ENCODE assay signal across 1 cellular context in genomic region chr6:75601608-75602163, GRCh38.
TF ChIP-seq lines count a peak whose summit lies in the region.

Gene SENP6, plus strand, starts transcription at chr6:75601880. Its CDS starts 645 bp downstream, at chr6:75602525.

TF ChIP-seq in HepG2, 621 proteins besides CTCF, POLR2A, EP300 and RAD21 (continued from another document):
- TF ChIP-seq MNT (IDR thresholded peaks at IDR 0.05) (peak; percentile 27; the same call in 1 of the 2 replicates), ZNF784 (CRISPR knock-in tag; IDR thresholded peaks at IDR 0.05; ENCODE audit: borderline replicate concordance) (no peak), NCOA2 (CRISPR knock-in tag; IDR thresholded peaks at IDR 0.05) (no peak), ADNP (CRISPR knock-in tag; IDR thresholded peaks at IDR 0.05) (no peak), GATA4 (IDR thresholded peaks at IDR 0.05; ENCODE audit: borderline replicate concordance, low read depth) (peak; percentile 24; the same call in 1 of the 2 replicates), ZNF773 (CRISPR knock-in tag; IDR thresholded peaks at IDR 0.05; ENCODE audit: borderline replicate concordance) (peak; percentile 62; the same call in 1 of the 2 replicates), ZNF746 (CRISPR knock-in tag; IDR thresholded peaks at IDR 0.05) (no peak), ZSCAN12 (CRISPR knock-in tag; IDR thresholded peaks at IDR 0.05) (no peak), RNF219 (CRISPR knock-in tag; IDR thresholded peaks at IDR 0.05) (0 out of 2 replicates have a peak, but pooled peaks have one; percentile 71), KDM2A (CRISPR knock-in tag; IDR thresholded peaks at IDR 0.05; ENCODE audit: borderline replicate concordance, low read depth) (peak; percentile 93; the same call in 1 of the 2 replicates), ZNF800 (CRISPR knock-in tag; IDR thresholded peaks at IDR 0.05) (no peak; the same call in 1 of the 2 replicates), NCOA5 (CRISPR knock-in tag; IDR thresholded peaks at IDR 0.05) (no peak), ZNF543 (CRISPR knock-in tag; IDR thresholded peaks at IDR 0.05) (peak; percentile 89), ZC3H13 (CRISPR knock-in tag; IDR thresholded peaks at IDR 0.05) (no peak), STAT5B (CRISPR knock-in tag; IDR thresholded peaks at IDR 0.05) (no peak), BORCS8-MEF2B (CRISPR knock-in tag; IDR thresholded peaks at IDR 0.05) (peak; percentile 92), CEBPG (CRISPR knock-in tag; IDR thresholded peaks at IDR 0.05) (no peak), ZBTB42 (CRISPR knock-in tag; IDR thresholded peaks at IDR 0.05) (0 out of 2 replicates have a peak, but pooled peaks have one; percentile 39), CEBPB (IDR thresholded peaks at IDR 0.05; ENCODE audit: borderline replicate concordance, low read depth, low read length) (no peak), HOXD1 (CRISPR knock-in tag; IDR thresholded peaks at IDR 0.05) (peak; percentile 72; the same call in 1 of the 2 replicates)
- TF ChIP-seq, protein P1, sequence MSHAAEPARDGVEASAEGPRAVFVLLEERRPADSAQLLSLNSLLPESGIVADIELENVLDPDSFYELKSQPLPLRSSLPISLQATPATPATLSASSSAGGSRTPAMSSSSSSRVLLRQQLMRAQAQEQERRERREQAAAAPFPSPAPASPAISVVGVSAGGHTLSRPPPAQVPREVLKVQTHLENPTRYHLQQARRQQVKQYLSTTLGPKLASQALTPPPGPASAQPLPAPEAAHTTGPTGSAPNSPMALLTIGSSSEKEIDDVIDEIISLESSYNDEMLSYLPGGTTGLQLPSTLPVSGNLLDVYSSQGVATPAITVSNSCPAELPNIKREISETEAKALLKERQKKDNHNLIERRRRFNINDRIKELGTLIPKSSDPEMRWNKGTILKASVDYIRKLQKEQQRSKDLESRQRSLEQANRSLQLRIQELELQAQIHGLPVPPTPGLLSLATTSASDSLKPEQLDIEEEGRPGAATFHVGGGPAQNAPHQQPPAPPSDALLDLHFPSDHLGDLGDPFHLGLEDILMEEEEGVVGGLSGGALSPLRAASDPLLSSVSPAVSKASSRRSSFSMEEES (CRISPR knock-in tag; IDR thresholded peaks at IDR 0.05), result peak; percentile 60
- TF ChIP-seq, protein P2, sequence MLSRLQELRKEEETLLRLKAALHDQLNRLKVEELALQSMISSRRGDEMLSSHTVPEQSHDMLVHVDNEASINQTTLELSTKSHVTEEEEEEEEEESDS (CRISPR knock-in tag; IDR thresholded peaks at IDR 0.05; ENCODE audit: borderline replicate concordance), result no peak
- TF ChIP-seq, protein P3, sequence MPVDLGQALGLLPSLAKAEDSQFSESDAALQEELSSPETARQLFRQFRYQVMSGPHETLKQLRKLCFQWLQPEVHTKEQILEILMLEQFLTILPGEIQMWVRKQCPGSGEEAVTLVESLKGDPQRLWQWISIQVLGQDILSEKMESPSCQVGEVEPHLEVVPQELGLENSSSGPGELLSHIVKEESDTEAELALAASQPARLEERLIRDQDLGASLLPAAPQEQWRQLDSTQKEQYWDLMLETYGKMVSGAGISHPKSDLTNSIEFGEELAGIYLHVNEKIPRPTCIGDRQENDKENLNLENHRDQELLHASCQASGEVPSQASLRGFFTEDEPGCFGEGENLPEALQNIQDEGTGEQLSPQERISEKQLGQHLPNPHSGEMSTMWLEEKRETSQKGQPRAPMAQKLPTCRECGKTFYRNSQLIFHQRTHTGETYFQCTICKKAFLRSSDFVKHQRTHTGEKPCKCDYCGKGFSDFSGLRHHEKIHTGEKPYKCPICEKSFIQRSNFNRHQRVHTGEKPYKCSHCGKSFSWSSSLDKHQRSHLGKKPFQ (CRISPR knock-in tag; IDR thresholded peaks at IDR 0.05; ENCODE audit: insufficient replicate concordance), result peak; percentile 22
- TF ChIP-seq, protein P4, sequence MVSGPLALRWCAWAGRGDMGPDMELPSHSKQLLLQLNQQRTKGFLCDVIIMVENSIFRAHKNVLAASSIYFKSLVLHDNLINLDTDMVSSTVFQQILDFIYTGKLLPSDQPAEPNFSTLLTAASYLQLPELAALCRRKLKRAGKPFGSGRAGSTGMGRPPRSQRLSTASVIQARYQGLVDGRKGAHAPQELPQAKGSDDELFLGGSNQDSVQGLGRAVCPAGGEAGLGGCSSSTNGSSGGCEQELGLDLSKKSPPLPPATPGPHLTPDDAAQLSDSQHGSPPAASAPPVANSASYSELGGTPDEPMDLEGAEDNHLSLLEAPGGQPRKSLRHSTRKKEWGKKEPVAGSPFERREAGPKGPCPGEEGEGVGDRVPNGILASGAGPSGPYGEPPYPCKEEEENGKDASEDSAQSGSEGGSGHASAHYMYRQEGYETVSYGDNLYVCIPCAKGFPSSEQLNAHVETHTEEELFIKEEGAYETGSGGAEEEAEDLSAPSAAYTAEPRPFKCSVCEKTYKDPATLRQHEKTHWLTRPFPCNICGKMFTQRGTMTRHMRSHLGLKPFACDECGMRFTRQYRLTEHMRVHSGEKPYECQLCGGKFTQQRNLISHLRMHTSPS (CRISPR knock-in tag; IDR thresholded peaks at IDR 0.05; ENCODE audit: low read depth), result no peak
